Comparison of ENCODE assay signal across 1 cellular context in genomic region chr14:93778856-93779629, GRCh38.
TF ChIP-seq lines count a peak whose summit lies in the region.

No MANE protein-coding gene starts in this region.

TF ChIP-seq in HepG2, 621 proteins besides CTCF, POLR2A, EP300 and RAD21 (continued from another document):
- TF ChIP-seq FOXA1 (IDR thresholded peaks at IDR 0.05), result no peak
- TF ChIP-seq FOXA1 (CRISPR knock-in tag; IDR thresholded peaks at IDR 0.05), result peak; percentile 25; the same call in 1 of the 2 replicates
- TF ChIP-seq, protein P1, sequence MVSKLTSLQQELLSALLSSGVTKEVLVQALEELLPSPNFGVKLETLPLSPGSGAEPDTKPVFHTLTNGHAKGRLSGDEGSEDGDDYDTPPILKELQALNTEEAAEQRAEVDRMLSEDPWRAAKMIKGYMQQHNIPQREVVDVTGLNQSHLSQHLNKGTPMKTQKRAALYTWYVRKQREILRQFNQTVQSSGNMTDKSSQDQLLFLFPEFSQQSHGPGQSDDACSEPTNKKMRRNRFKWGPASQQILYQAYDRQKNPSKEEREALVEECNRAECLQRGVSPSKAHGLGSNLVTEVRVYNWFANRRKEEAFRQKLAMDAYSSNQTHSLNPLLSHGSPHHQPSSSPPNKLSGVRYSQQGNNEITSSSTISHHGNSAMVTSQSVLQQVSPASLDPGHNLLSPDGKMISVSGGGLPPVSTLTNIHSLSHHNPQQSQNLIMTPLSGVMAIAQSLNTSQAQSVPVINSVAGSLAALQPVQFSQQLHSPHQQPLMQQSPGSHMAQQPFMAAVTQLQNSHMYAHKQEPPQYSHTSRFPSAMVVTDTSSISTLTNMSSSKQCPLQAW (CRISPR knock-in tag; IDR thresholded peaks at IDR 0.05), result no peak
- TF ChIP-seq ZNF317 (CRISPR knock-in tag; IDR thresholded peaks at IDR 0.05), result no peak
- TF ChIP-seq ZNF460 (CRISPR knock-in tag; IDR thresholded peaks at IDR 0.05; ENCODE audit: borderline replicate concordance), result no peak
- TF ChIP-seq, protein P2, sequence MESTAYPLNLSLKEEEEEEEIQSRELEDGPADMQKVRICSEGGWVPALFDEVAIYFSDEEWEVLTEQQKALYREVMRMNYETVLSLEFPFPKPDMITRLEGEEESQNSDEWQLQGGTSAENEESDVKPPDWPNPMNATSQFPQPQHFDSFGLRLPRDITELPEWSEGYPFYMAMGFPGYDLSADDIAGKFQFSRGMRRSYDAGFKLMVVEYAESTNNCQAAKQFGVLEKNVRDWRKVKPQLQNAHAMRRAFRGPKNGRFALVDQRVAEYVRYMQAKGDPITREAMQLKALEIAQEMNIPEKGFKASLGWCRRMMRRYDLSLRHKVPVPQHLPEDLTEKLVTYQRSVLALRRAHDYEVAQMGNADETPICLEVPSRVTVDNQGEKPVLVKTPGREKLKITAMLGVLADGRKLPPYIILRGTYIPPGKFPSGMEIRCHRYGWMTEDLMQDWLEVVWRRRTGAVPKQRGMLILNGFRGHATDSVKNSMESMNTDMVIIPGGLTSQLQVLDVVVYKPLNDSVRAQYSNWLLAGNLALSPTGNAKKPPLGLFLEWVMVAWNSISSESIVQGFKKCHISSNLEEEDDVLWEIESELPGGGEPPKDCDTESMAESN (CRISPR knock-in tag; conservative IDR thresholded peaks at IDR 0.05), result 0 out of 2 replicates have a peak, but pooled peaks have one; percentile 7
- TF ChIP-seq TMF1 (CRISPR knock-in tag; IDR thresholded peaks at IDR 0.05; ENCODE audit: low read depth), result no peak
- TF ChIP-seq HNRNPLL (IDR thresholded peaks at IDR 0.05; ENCODE audit: low read depth, low read length, poor library complexity, severe bottlenecking), result no peak
- no peak for TF ChIP-seq ZNF331 (CRISPR knock-in tag; IDR thresholded peaks at IDR 0.05)
- TF ChIP-seq ZNF761 (CRISPR knock-in tag; conservative IDR thresholded peaks at IDR 0.05), result no peak
- 0 out of 2 replicates have a peak, but pooled peaks have one; percentile 45 for TF ChIP-seq ZBTB38 (CRISPR knock-in tag; IDR thresholded peaks at IDR 0.05)
- no peak for TF ChIP-seq SPEN (CRISPR knock-in tag; IDR thresholded peaks at IDR 0.05; ENCODE audit: low read depth)
- TF ChIP-seq MBNL3 (CRISPR knock-in tag; conservative IDR thresholded peaks at IDR 0.05), result no peak
- TF ChIP-seq MED1 (CRISPR knock-in tag; IDR thresholded peaks at IDR 0.05), result no peak
- 0 out of 2 replicates have a peak, but pooled peaks have one; percentile 5 for TF ChIP-seq ZNF557 (CRISPR knock-in tag; IDR thresholded peaks at IDR 0.05)
- 0 out of 2 replicates have a peak, but pooled peaks have one; percentile 12 for TF ChIP-seq PHF8 (CRISPR knock-in tag; IDR thresholded peaks at IDR 0.05)
- TF ChIP-seq PHF21A (CRISPR knock-in tag; IDR thresholded peaks at IDR 0.05), result peak; percentile 36; the same call in 1 of the 2 replicates
- no peak for TF ChIP-seq JUN (CRISPR knock-in tag; IDR thresholded peaks at IDR 0.05)
- TF ChIP-seq ZFY (CRISPR knock-in tag; IDR thresholded peaks at IDR 0.05), result peak; percentile 16; the same call in 1 of the 2 replicates
- TF ChIP-seq SSRP1 (CRISPR knock-in tag; IDR thresholded peaks at IDR 0.05), result peak; percentile 39; the same call in 1 of the 2 replicates
- TF ChIP-seq KLF16 (CRISPR knock-in tag; IDR thresholded peaks at IDR 0.05), result 0 out of 4 replicates have a peak, but pooled peaks of 1 of the 2 experiments have one; percentile 2
- TF ChIP-seq PLRG1 (conservative IDR thresholded peaks at IDR 0.05), result no peak
- TF ChIP-seq, protein P3, sequence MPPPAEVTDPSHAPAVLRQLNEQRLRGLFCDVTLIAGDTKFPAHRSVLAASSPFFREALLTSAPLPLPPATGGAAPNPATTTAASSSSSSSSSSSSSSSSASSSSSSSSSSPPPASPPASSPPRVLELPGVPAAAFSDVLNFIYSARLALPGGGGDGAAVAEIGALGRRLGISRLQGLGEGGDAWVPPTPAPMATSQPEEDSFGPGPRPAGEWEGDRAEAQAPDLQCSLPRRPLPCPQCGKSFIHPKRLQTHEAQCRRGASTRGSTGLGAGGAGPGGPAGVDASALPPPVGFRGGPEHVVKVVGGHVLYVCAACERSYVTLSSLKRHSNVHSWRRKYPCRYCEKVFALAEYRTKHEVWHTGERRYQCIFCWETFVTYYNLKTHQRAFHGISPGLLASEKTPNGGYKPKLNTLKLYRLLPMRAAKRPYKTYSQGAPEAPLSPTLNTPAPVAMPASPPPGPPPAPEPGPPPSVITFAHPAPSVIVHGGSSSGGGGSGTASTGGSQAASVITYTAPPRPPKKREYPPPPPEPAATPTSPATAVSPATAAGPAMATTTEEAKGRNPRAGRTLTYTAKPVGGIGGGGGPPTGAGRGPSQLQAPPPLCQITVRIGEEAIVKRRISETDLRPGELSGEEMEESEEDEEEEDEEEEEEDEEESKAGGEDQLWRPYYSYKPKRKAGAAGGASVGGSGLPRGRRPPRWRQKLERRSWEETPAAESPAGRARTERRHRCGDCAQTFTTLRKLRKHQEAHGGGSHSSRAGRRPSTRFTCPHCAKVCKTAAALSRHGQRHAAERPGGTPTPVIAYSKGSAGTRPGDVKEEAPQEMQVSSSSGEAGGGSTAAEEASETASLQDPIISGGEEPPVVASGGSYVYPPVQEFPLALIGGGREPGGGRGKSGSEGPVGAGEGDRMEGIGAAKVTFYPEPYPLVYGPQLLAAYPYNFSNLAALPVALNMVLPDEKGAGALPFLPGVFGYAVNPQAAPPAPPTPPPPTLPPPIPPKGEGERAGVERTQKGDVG (CRISPR knock-in tag; IDR thresholded peaks at IDR 0.05; ENCODE audit: borderline replicate concordance), result no peak
- peak; percentile 22 for TF ChIP-seq ASH2L (IDR thresholded peaks at IDR 0.05; ENCODE audit: insufficient read length, low read depth, low read length)
- no peak for TF ChIP-seq SAFB2 (CRISPR knock-in tag; IDR thresholded peaks at IDR 0.05; ENCODE audit: borderline replicate concordance, low read depth)
- TF ChIP-seq ZBTB33 (CRISPR knock-in tag; IDR thresholded peaks at IDR 0.05), result 0 out of 2 replicates have a peak, but pooled peaks have one; percentile 26
- 0 out of 2 replicates have a peak, but pooled peaks have one; percentile 4 for TF ChIP-seq SALL1 (CRISPR knock-in tag; IDR thresholded peaks at IDR 0.05)
